Comparison of ENCODE assay signal across 16 cellular contexts in genomic region chr12:47878918-47879481, GRCh38.
"Had no signal": no experiment of that assay in that cellular context is flagged by ENCODE, and none has a peak within 500 bp of the region (broad histone marks: within the 10 kb centered on the region; RNA-seq: fewer than 3 reads in every experiment).

No MANE protein-coding gene starts in this region.

- H3K27ac ChIP-seq: body of pancreas, left lung, ovary, right lobe of liver, tibial artery had no signal

- H3K27me3 ChIP-seq: body of pancreas, left lung, ovary, right lobe of liver had no signal

- H3K27me3 Mint-ChIP-seq: activated naive CD8-positive, alpha-beta T cell treated with anti-CD3 and anti-CD28 coated beads, Interleukin-2, amount 10 ng/mL, durations not matched to agents 7 days and 5 days; naive thymus-derived CD4-positive, alpha-beta T cell had no signal

- H3K9me3 Mint-ChIP-seq: activated naive CD8-positive, alpha-beta T cell treated with anti-CD3 and anti-CD28 coated beads, Interleukin-2, amount 10 ng/mL, durations not matched to agents 7 days and 5 days had no signal

- H3K4me3 ChIP-seq: body of pancreas, left lung, mucosa of descending colon, ovary, right lobe of liver, smooth muscle cell, tibial artery had no signal

- H3K27ac Mint-ChIP-seq: activated naive CD8-positive, alpha-beta T cell treated with anti-CD3 and anti-CD28 coated beads, Interleukin-2, amount 10 ng/mL, durations not matched to agents 7 days and 5 days had no signal

- H3K9me3 ChIP-seq: body of pancreas, left lung, mucosa of descending colon, ovary, right lobe of liver, tibial artery had no signal

- H3K4me1 ChIP-seq: body of pancreas, right lobe of liver had no signal

- H3K4me3 Mint-ChIP-seq: activated naive CD8-positive, alpha-beta T cell treated with anti-CD3 and anti-CD28 coated beads, Interleukin-2, amount 10 ng/mL, durations not matched to agents 7 days and 5 days had no signal

- ATAC-seq: body of pancreas; left lung; mucosa of descending colon; naive thymus-derived CD4-positive, alpha-beta T cell; right lobe of liver had no signal

- DNase-seq: activated naive CD4-positive, alpha-beta T cell; activated naive CD8-positive, alpha-beta T cell treated with anti-CD3 and anti-CD28 coated beads, Interleukin-2, amount 10 ng/mL, durations not matched to agents 7 days and 5 days; activated T-cell treated with anti-CD3 and anti-CD28 coated beads for 4 hours; body of pancreas; foreskin melanocyte; left lung; mucosa of descending colon; naive thymus-derived CD4-positive, alpha-beta T cell; ovary; right lobe of liver; Right ventricle myocardium superior; stimulated activated CD4-positive, alpha-beta T cell treated with anti-CD3 and anti-CD28 coated beads, Interleukin-4, amount 100 ng/mL, for 1 hour; SW 1271; T1000 had no signal

- H3K36me3 ChIP-seq: ovary, right lobe of liver, tibial artery had no signal
